In the genomic region with DNA sequence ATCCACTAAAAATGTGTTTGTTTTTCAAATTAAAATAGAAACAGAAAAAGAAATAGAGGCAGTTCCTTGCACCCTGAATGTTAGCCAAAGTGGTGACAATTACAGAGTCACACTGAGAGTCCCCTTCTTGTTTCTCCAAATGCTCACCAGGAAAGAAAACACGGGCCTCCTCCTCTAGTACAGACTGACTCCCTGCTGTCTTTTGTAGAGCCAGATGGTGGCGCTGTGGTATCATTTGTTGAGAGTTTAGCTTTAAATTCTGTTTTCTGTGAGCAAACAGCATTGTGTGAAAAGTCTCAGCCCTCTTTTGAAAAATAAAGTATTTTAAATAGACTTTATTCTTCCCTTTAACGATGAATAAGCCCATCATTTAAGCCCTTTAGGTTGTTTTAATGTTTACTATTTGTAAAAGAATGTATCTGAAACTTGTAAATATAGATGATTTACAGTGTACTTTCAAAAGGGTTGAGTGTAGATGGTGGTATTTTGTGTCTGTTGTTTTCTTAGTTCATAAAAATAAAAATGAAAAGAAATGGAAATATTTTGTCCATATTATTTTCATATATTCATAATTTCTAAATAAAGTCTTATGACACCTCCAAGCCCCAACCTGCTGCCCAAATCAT, we compare ENCODE assay signal across 8 cellular contexts. TPM values are rescaled to one million over a fixed set of nuclear protein-coding genes. Genes with fewer than 3 reads are reported as not detected.
DNase-seq lines count a peak whose midpoint lies in the region; ATAC-seq, FAIRE-seq and TF ChIP-seq lines count a peak whose summit lies in the region.

No MANE protein-coding gene starts in this region.

- H3K27me3 ChIP-seq in upper lobe of left lung, result no peaks in the 10 kb centered on the region

- 0 to 1% methylated on average over 3 of the region's 3 CpGs for WGBS in upper lobe of left lung, 2 donors

- no peak for TF ChIP-seq EP300 in upper lobe of left lung (IDR thresholded peaks at IDR 0.05)

- peak in 5 of 6 experiments; percentile 48 to 63 (median 59) for TF ChIP-seq CTCF in upper lobe of left lung (IDR thresholded peaks at IDR 0.05)

- TF ChIP-seq POLR2A in upper lobe of left lung (IDR thresholded peaks at IDR 0.05), result no peak

- no peaks in the 10 kb centered on the region for H3K9me3 ChIP-seq in upper lobe of left lung

- no peaks in the 10 kb centered on the region for H3K4me1 ChIP-seq in upper lobe of left lung

- no peak overlapping the region for H3K27ac ChIP-seq in upper lobe of left lung

- peak; percentile 21 for FAIRE-seq in RCC 7860 (lab: Jason Lieb, UNC)

- H3K36me3 ChIP-seq in upper lobe of left lung, result no peaks in the 10 kb centered on the region

- DNase-seq in activated CD8-positive, alpha-beta memory T cell treated with anti-CD3 and anti-CD28 coated beads, Interleukin-2, amount 50 U/mL, for 48 hours, result peak; percentile 59
- DNase-seq in activated CD8-positive, alpha-beta memory T cell treated with anti-CD3 and anti-CD28 coated beads for 24 hours, result no peak
- DNase-seq in HuH-7 (ENCODE audit: low spot score), result peak; percentile 17
- DNase-seq in RCC 7860 (ENCODE audit: low spot score), result peak; percentile 10
- DNase-seq in dedifferentiated amniotic fluid mesenchymal stem cell (ENCODE audit: extremely low spot score), result peak; percentile 69
- DNase-seq in lung microvascular endothelial cell (ENCODE audit: low read depth in 2 of 2), result peak; percentile 43 to 60
- DNase-seq in upper lobe of left lung, result peak in 1 of 2 donors; percentile 36

- H3K4me3 ChIP-seq in upper lobe of left lung, result no peak overlapping the region

- ATAC-seq in GM21717 (IDR thresholded peaks at IDR 0.05; ENCODE audit: unreplicated experiment) (peak; percentile 82), upper lobe of left lung (ENCODE audit: low FRiP score in 2 of 2) (peak in 1 of 2 donors; percentile 74)

RNA-seq across cellular contexts. Expression of a gene that starts 36.9 kb away (rescaled TPM):
- not detected in 2 replicates for total RNA-seq in lung microvascular endothelial cell
- not detected for total RNA-seq in upper lobe of left lung
